ENCODE assay signal across 36 cellular contexts in genomic region chr10:63578501-63578900, GRCh38. TPM values are rescaled to one million over a fixed set of nuclear protein-coding genes. Genes with fewer than 3 reads are reported as not detected.
DNase-seq lines count a peak whose midpoint lies in the region; ATAC-seq, FAIRE-seq and TF ChIP-seq lines count a peak whose summit lies in the region.
"Had no signal": no experiment of that assay in that cellular context is flagged by ENCODE, and none has a peak within 500 bp of the region (broad histone marks: within the 10 kb centered on the region; RNA-seq: fewer than 3 reads in every experiment).

No MANE protein-coding gene starts in this region.

- H3K27me3 Mint-ChIP-seq in T-helper 17 cell = no peaks in the 10 kb centered on the region
- peaks cover 1% of the 10 kb centered on the region for H3K27me3 Mint-ChIP-seq in GM23338 (ENCODE audit: insufficient read depth, low read depth, poor library complexity)
- no peaks in the 10 kb centered on the region for H3K27me3 Mint-ChIP-seq in activated CD4-positive, alpha-beta memory T cell treated with anti-CD3 and anti-CD28 coated beads for 36 hours
- H3K27me3 Mint-ChIP-seq: B cell; CD4-positive, alpha-beta memory T cell; CD4-positive, alpha-beta T cell; CD4-positive, CD25-positive, alpha-beta regulatory T cell; CD8-positive, alpha-beta memory T cell had no signal

- H3K36me3 Mint-ChIP-seq in T-helper 17 cell (ENCODE audit: low read depth) (peaks cover 2% of the 10 kb centered on the region), GM23338 (ENCODE audit: low read depth) (peaks cover 18% of the 10 kb centered on the region; the same call in 2 of the 3 replicates)
- H3K36me3 Mint-ChIP-seq in activated CD4-positive, alpha-beta memory T cell treated with anti-CD3 and anti-CD28 coated beads for 36 hours = peaks cover 11% of the 10 kb centered on the region

- H3K4me3 Mint-ChIP-seq in T-helper 17 cell (no peak overlapping the region), GM23338 (no peak overlapping the region)
- H3K4me3 Mint-ChIP-seq in activated CD4-positive, alpha-beta memory T cell treated with anti-CD3 and anti-CD28 coated beads for 36 hours = no peak overlapping the region
- H3K4me3 Mint-ChIP-seq: B cell; CD14-positive monocyte; CD4-positive, alpha-beta memory T cell; CD4-positive, alpha-beta T cell; CD4-positive, CD25-positive, alpha-beta regulatory T cell; CD8-positive, alpha-beta memory T cell; CD8-positive, alpha-beta T cell had no signal

- TF ChIP-seq CTCF in VCaP (conservative IDR thresholded peaks at IDR 0.05) = no peak
- TF ChIP-seq CTCF in thyroid gland (IDR thresholded peaks at IDR 0.05) = no peak
- no peak for TF ChIP-seq CTCF in GM23338 (conservative IDR thresholded peaks at IDR 0.05; ENCODE audit: low read depth in 2 of 2)
- no peak for TF ChIP-seq CTCF in left lung (IDR thresholded peaks at IDR 0.05)

- H3K4me1 Mint-ChIP-seq in T-helper 17 cell (peaks cover 31% of the 10 kb centered on the region), GM23338 (peaks cover 5% of the 10 kb centered on the region)
- peaks cover 16% of the 10 kb centered on the region for H3K4me1 Mint-ChIP-seq in activated CD4-positive, alpha-beta memory T cell treated with anti-CD3 and anti-CD28 coated beads for 36 hours (ENCODE audit: low read depth)

- H2AFZ ChIP-seq in GM23338 = no peak overlapping the region

- H3K27ac Mint-ChIP-seq in T-helper 17 cell (peak overlapping the region; percentile 93), GM23338 (no peak overlapping the region)
- H3K27ac Mint-ChIP-seq in activated CD4-positive, alpha-beta memory T cell treated with anti-CD3 and anti-CD28 coated beads for 36 hours = no peak overlapping the region
- H3K27ac Mint-ChIP-seq: B cell; CD4-positive, alpha-beta memory T cell; CD4-positive, alpha-beta T cell; CD4-positive, CD25-positive, alpha-beta regulatory T cell; CD8-positive, alpha-beta T cell had no signal

- H3K4me3 ChIP-seq in thyroid gland (replicated peaks in 1 of 3) (no peak overlapping the region), GM23338 (no peak overlapping the region), left lung (no peak overlapping the region)
- H3K4me3 ChIP-seq: A549; BLaER1; BLaER1 treated with 17β-estradiol and CSF1 and Interleukin-3, amounts not matched to agents 10 nM and 100 nM had no signal

- H3K9me2 ChIP-seq in GM23338 (ENCODE audit: insufficient read depth) = no peaks in the 10 kb centered on the region

- TF ChIP-seq POLR2A in thyroid gland (IDR thresholded peaks at IDR 0.05) = no peak

- no peaks in the 10 kb centered on the region for H3K9me3 Mint-ChIP-seq in GM23338
- no peaks in the 10 kb centered on the region for H3K9me3 Mint-ChIP-seq in activated CD4-positive, alpha-beta memory T cell treated with anti-CD3 and anti-CD28 coated beads for 36 hours
- H3K9me3 Mint-ChIP-seq: CD4-positive, alpha-beta memory T cell; CD4-positive, alpha-beta T cell; CD8-positive, alpha-beta memory T cell; CD8-positive, alpha-beta T cell had no signal

- no peak overlapping the region for H3K4me2 ChIP-seq in GM23338
- H3K4me2 ChIP-seq: A549; BLaER1; BLaER1 treated with 17β-estradiol and CSF1 and Interleukin-3, amounts not matched to agents 10 nM and 100 nM had no signal

- H3K9me3 ChIP-seq in T-helper 17 cell (ENCODE audit: control insufficient read depth, low read length, poor library complexity, severe bottlenecking) (no peaks in the 10 kb centered on the region), thyroid gland (no peaks in the 10 kb centered on the region), left lung (no peaks in the 10 kb centered on the region)
- H3K9me3 ChIP-seq: A549, BE2C, BLaER1, Caco-2 had no signal

- POLR2A ChIA-PET in activated CD4-positive, alpha-beta memory T cell treated with anti-CD3 and anti-CD28 coated beads for 36 hours (lab: Charles Lee) = no interaction called here

- ATAC-seq in T-helper 17 cell (no peak), GM23338 (no peak), left lung (no peak)
- ATAC-seq: A549; CD8-positive, alpha-beta T cell had no signal

- H3K4me1 ChIP-seq in thyroid gland (peaks cover 34% of the 10 kb centered on the region in 2 donors), GM23338 (ENCODE audit: insufficient read depth) (peaks cover 12% of the 10 kb centered on the region), left lung (peaks cover 10 to 15% of the 10 kb centered on the region in 2 donors)
- H3K4me1 ChIP-seq: A549, Caco-2 had no signal

- H3K79me2 ChIP-seq in GM23338 (replicated peaks; ENCODE audit: insufficient read depth) = peaks cover 23% of the 10 kb centered on the region

- intact Hi-C loops in thyroid gland (cut with DNase I) = no loop called here
- intact Hi-C loops in left lung (cut with DNase I) = no loop called here
- intact Hi-C loops in activated CD4-positive, alpha-beta memory T cell treated with anti-CD3 and anti-CD28 coated beads for 36 hours (cut with micrococcal nuclease) = no loop called here

- no peaks in the 10 kb centered on the region for H3K36me3 ChIP-seq in thyroid gland
- H3K36me3 ChIP-seq in GM23338 (ENCODE audit: insufficient read depth) = no peaks in the 10 kb centered on the region
- no peaks in the 10 kb centered on the region for H3K36me3 ChIP-seq in left lung
- H3K36me3 ChIP-seq: BE2C had no signal

- CTCF ChIA-PET in activated CD4-positive, alpha-beta memory T cell treated with anti-CD3 and anti-CD28 coated beads for 36 hours (lab: Charles Lee) = interaction anchor here (1.8 kb wide), 1 partner anchor 412 kb away, joined by 3 read pairs; no protein-coding TSS in a partner anchor

- 57 to 60% methylated on average over 7 of the region's 7 CpGs for whole genome bisulfite sequencing in thyroid gland, 2 donors

- H3K27ac ChIP-seq in VCaP (peak overlapping the region; percentile 95; the same call in 1 of the 2 replicates), thyroid gland (peak overlapping the region in 2 of 3 donors; percentile 35 to 45), GM23338 (ENCODE audit: low read depth) (no peak overlapping the region), left lung (no peak overlapping the region)
- H3K27ac ChIP-seq: 22Rv1; A549; BLaER1; BLaER1 treated with 17β-estradiol and CSF1 and Interleukin-3, amounts not matched to agents 10 nM and 100 nM; C4-2B had no signal

- DNase-seq in T-helper 17 cell = no peak
- peak; percentile 55 to 75 for DNase-seq in thyroid gland
- DNase-seq in T-helper 2 cell = no peak
- DNase-seq in GM23338 (ENCODE audit: low spot score) = no peak
- DNase-seq in left lung = no peak
- no peak for DNase-seq in activated CD4-positive, alpha-beta memory T cell treated with anti-CD3 and anti-CD28 coated beads for 36 hours
- DNase-seq: 8988T; ACHN; AML-193; BE2C; C1 segment of cervical spinal cord; Caco-2; Calu3; CD4-positive, alpha-beta memory T cell; CD4-positive, alpha-beta T cell; CD4-positive, CD25-positive, alpha-beta regulatory T cell; CD8-positive, alpha-beta memory T cell; CD8-positive, alpha-beta T cell; COR-L47; DMS 273 treated with DMSO at 0.1 percent for 48 hours; DMS153; DMS53; DMS79; DMS79 treated with DMSO at 0.1 percent for 48 hours; DND-41; EL had no signal

- no peaks in the 10 kb centered on the region for H3F3A ChIP-seq in GM23338 (replicated peaks; ENCODE audit: low read depth)

- H3K27me3 ChIP-seq in thyroid gland (no peaks in the 10 kb centered on the region), GM23338 (ENCODE audit: insufficient read depth) (no peaks in the 10 kb centered on the region), left lung (no peaks in the 10 kb centered on the region)
- H3K27me3 ChIP-seq: BE2C; BLaER1; BLaER1 treated with 17β-estradiol and CSF1 and Interleukin-3, amounts not matched to agents 10 nM and 100 nM had no signal

- FAIRE-seq in A204.1 (lab: Jason Lieb, UNC) = peak; percentile 6
- FAIRE-seq: A549, D721Med had no signal

- H4K20me1 ChIP-seq in GM23338 (replicated peaks; ENCODE audit: insufficient read depth) = no peaks in the 10 kb centered on the region
- H4K20me1 ChIP-seq: BLaER1 had no signal

TF ChIP-seq in GM23338, 12 proteins besides CTCF, POLR2A, EP300 and RAD21:
- TF ChIP-seq ZNF114 (CRISPR knock-in tag; IDR thresholded peaks at IDR 0.05) (no peak), NANOG (IDR thresholded peaks at IDR 0.05; ENCODE audit: borderline replicate concordance) (no peak), ZNF331 (CRISPR knock-in tag; IDR thresholded peaks at IDR 0.05; ENCODE audit: low read depth) (no peak), JUNB (IDR thresholded peaks at IDR 0.05; ENCODE audit: unreplicated experiment) (no peak), CREB1 (CRISPR knock-in tag; IDR thresholded peaks at IDR 0.05; ENCODE audit: low read depth) (no peak), POLR2AphosphoS5 (IDR thresholded peaks at IDR 0.05; ENCODE audit: low read depth) (no peak), EZH2phosphoT487 (IDR thresholded peaks at IDR 0.05; ENCODE audit: unreplicated experiment) (no peak), EZH2 (IDR thresholded peaks at IDR 0.05; ENCODE audit: low read depth, unreplicated experiment) (no peak)
- TF ChIP-seq, protein P1, sequence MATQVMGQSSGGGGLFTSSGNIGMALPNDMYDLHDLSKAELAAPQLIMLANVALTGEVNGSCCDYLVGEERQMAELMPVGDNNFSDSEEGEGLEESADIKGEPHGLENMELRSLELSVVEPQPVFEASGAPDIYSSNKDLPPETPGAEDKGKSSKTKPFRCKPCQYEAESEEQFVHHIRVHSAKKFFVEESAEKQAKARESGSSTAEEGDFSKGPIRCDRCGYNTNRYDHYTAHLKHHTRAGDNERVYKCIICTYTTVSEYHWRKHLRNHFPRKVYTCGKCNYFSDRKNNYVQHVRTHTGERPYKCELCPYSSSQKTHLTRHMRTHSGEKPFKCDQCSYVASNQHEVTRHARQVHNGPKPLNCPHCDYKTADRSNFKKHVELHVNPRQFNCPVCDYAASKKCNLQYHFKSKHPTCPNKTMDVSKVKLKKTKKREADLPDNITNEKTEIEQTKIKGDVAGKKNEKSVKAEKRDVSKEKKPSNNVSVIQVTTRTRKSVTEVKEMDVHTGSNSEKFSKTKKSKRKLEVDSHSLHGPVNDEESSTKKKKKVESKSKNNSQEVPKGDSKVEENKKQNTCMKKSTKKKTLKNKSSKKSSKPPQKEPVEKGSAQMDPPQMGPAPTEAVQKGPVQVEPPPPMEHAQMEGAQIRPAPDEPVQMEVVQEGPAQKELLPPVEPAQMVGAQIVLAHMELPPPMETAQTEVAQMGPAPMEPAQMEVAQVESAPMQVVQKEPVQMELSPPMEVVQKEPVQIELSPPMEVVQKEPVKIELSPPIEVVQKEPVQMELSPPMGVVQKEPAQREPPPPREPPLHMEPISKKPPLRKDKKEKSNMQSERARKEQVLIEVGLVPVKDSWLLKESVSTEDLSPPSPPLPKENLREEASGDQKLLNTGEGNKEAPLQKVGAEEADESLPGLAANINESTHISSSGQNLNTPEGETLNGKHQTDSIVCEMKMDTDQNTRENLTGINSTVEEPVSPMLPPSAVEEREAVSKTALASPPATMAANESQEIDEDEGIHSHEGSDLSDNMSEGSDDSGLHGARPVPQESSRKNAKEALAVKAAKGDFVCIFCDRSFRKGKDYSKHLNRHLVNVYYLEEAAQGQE (IDR thresholded peaks at IDR 0.05; ENCODE audit: unreplicated experiment) = no peak

RNA-seq across cellular contexts. Expression of gene REEP3, which starts 57.3 kb away (rescaled TPM):
- total RNA-seq in T-helper 17 cell = 10 to 100 TPM; 21.1 TPM
- total RNA-seq in thyroid gland = 10 to 100 TPM; 63.4 to 79.6 (median 73.1) TPM
- 29.5 and 31.9 TPM in 2 replicates for total RNA-seq in GM23338 (2014; rRNA removed; shearing (Covaris generic))
- polyA plus RNA-seq in GM23338 (2016; fragmentation: Nextera tagmentation; extraction: Ambion mirVana) = 47.2 and 48.7 TPM in 2 replicates
- 10 to 100 TPM; 45.8 to 57.8 TPM for total RNA-seq in left lung
- total RNA-seq in activated CD4-positive, alpha-beta memory T cell treated with anti-CD3 and anti-CD28 coated beads for 36 hours = 10 to 100 TPM; 19.5 to 20.7 TPM

Comparison
In these comparisons a context has a peak if more than half of its experiments do, and no peak if none do; other contexts are left out.
1. DNase-seq: peak in thyroid gland (2 of 2); none in T-helper 17 cell (0 of 3), T-helper 2 cell (0 of 5), GM23338 (single experiment), left lung (0 of 2) and activated CD4-positive, alpha-beta memory T cell treated with anti-CD3 and anti-CD28 coated beads for 36 hours (single experiment).
2. H3K27ac ChIP-seq: peak in VCaP (single experiment) and thyroid gland (2 of 3); none in GM23338 (single experiment) and left lung (0 of 2).